Comparison of ENCODE assay signal across 16 cellular contexts in genomic region chr2:188668017-188668663, GRCh38.
DNase-seq lines count a peak whose midpoint lies in the region; ATAC-seq and TF ChIP-seq lines count a peak whose summit lies in the region.
"Had no signal": no experiment of that assay in that cellular context is flagged by ENCODE, and none has a peak within 500 bp of the region (broad histone marks: within the 10 kb centered on the region; RNA-seq: fewer than 3 reads in every experiment).

No MANE protein-coding gene starts in this region.

- H3K4me3 ChIP-seq in astrocyte of the spinal cord (ENCODE audit: low read depth, low read length) (no peak overlapping the region), left lung (no peak overlapping the region), right atrium auricular region (no peak overlapping the region)
- H3K4me3 ChIP-seq: coronary artery, heart right ventricle, psoas muscle, testis had no signal

- in situ Hi-C loops in astrocyte of the spinal cord (cut with HindIII; ENCODE audit: low sequenced_read_pairs) = no loop called here

- H3K36me3 ChIP-seq in left lung = no peaks in the 10 kb centered on the region
- no peaks in the 10 kb centered on the region for H3K36me3 ChIP-seq in right atrium auricular region
- H3K36me3 ChIP-seq: heart right ventricle had no signal

- intact Hi-C loops in left lung (cut with DNase I) = no loop called here

- H3K9me3 ChIP-seq in left lung (peaks cover 0 to 2% of the 10 kb centered on the region in 2 donors), right atrium auricular region (no peaks in the 10 kb centered on the region)
- H3K9me3 ChIP-seq: heart right ventricle, psoas muscle, testis had no signal

- H3K27ac ChIP-seq in left lung (peak overlapping the region in 1 of 2 donors; percentile 69), right atrium auricular region (no peak overlapping the region)
- H3K27ac ChIP-seq: coronary artery, heart right ventricle, psoas muscle, testis had no signal

- H3K27me3 ChIP-seq in left lung (no peaks in the 10 kb centered on the region), right atrium auricular region (no peaks in the 10 kb centered on the region)
- H3K27me3 ChIP-seq: heart right ventricle, testis had no signal

- DNase-seq in A172 (ENCODE audit: low spot score) (peak; percentile 59), HS-27A (ENCODE audit: low read depth) (peak; percentile 51), astrocyte of the spinal cord (ENCODE audit: low read depth, low spot score) (peak; percentile 97), left lung (no peak), right atrium auricular region (ENCODE audit: low spot score) (no peak)
- DNase-seq: activated CD4-positive, alpha-beta T cell treated with anti-CD3 and anti-CD28 coated beads for 4 hours; activated effector memory CD4-positive, alpha-beta T cell treated with anti-CD3 and anti-CD28 coated beads, Interleukin-2, amount 50 U/mL, for 16 hours; heart right ventricle; NCI-H1436; NCI-H748 treated with DMSO at 0.1 percent for 48 hours; psoas muscle; testis had no signal

- TF ChIP-seq CTCF in astrocyte of the spinal cord (IDR thresholded peaks at IDR 0.05; ENCODE audit: low read depth, low read length) = no peak
- TF ChIP-seq CTCF in left lung (IDR thresholded peaks at IDR 0.05) = no peak
- no peak for TF ChIP-seq CTCF in right atrium auricular region (IDR thresholded peaks at IDR 0.05)

- peak; percentile 86 for ATAC-seq in left lung
- ATAC-seq in activated CD4-positive, CD25-positive, alpha-beta regulatory T cell treated with anti-CD3 and anti-CD28 coated beads, Interleukin-2, amount 50 U/mL, for 24 hours = no peak
- ATAC-seq in GM18909 (IDR thresholded peaks at IDR 0.05; ENCODE audit: poor library complexity, unreplicated experiment) = no peak
- no peak for ATAC-seq in GM19023 (IDR thresholded peaks at IDR 0.05; ENCODE audit: unreplicated experiment)
- ATAC-seq: heart right ventricle, psoas muscle had no signal

- no peaks in the 10 kb centered on the region for H3K4me1 ChIP-seq in left lung
- no peaks in the 10 kb centered on the region for H3K4me1 ChIP-seq in right atrium auricular region
- H3K4me1 ChIP-seq: psoas muscle, testis had no signal

Comparison
In these comparisons a context has a peak if more than half of its experiments do, and no peak if none do; other contexts are left out.
1. DNase-seq: peak in A172 (single experiment), HS-27A (single experiment) and astrocyte of the spinal cord (single experiment); none in left lung (0 of 2) and right atrium auricular region (single experiment).